In genomic region chr6:31113861-31114539, GRCh38 we compare ENCODE assay signal across 10 cellular contexts. TPM values are rescaled to one million over a fixed set of nuclear protein-coding genes. Genes with fewer than 3 reads are reported as not detected.
DNase-seq lines count a peak whose midpoint lies in the region; ATAC-seq and TF ChIP-seq lines count a peak whose summit lies in the region.
"Had no signal": no experiment of that assay in that cellular context is flagged by ENCODE, and none has a peak within 500 bp of the region (broad histone marks: within the 10 kb centered on the region; RNA-seq: fewer than 3 reads in every experiment).

No MANE protein-coding gene starts in this region.

- no peaks in the 10 kb centered on the region for H3K36me3 Mint-ChIP-seq in immature natural killer cell
- H3K36me3 Mint-ChIP-seq: natural killer cell treated with Interleukin-12 subunit alpha and Interleukin-12 subunit beta and Interleukin-15 and Interleukin-18, amount 100 ng/mL, for 72 hours had no signal

- 68 to 69% methylated on average over 7 of the region's 7 CpGs for WGBS in heart right ventricle, 2 donors

- H3K27me3 Mint-ChIP-seq in immature natural killer cell (ENCODE audit: low read depth in 3 of 3) = peaks cover 0 to 28% (median 5%) of the 10 kb centered on the region in 3 donors

- no peaks in the 10 kb centered on the region for H3K9me3 ChIP-seq in heart right ventricle

- intact Hi-C loops in heart right ventricle (cut with DNase I) = no loop called here

- H3K27me3 ChIP-seq in heart right ventricle = peaks cover 0 to 11% (median 0%) of the 10 kb centered on the region in 7 donors

- no peaks in the 10 kb centered on the region for H3K36me3 ChIP-seq in heart right ventricle

- ATAC-seq in heart right ventricle = peak in 3 of 8 donors; percentile 3 to 12 (median 5)
- no peak for ATAC-seq in omental fat pad (ENCODE audit: low FRiP score)
- ATAC-seq: natural killer cell treated with Interleukin-12 subunit alpha and Interleukin-12 subunit beta and Interleukin-15 and Interleukin-18, amount 100 ng/mL, for 72 hours had no signal

- TF ChIP-seq CTCF in heart right ventricle (IDR thresholded peaks at IDR 0.05) (peak in 1 of 9 donors; percentile 11), omental fat pad (IDR thresholded peaks at IDR 0.05) (no peak)

- peak; percentile 46 for DNase-seq in EL
- no peak for DNase-seq in heart right ventricle
- DNase-seq in smooth muscle cell of the brain vasculature (ENCODE audit: low read depth, low spot score) = peak; percentile 69
- no peak for DNase-seq in omental fat pad (ENCODE audit: low spot score)
- DNase-seq in T-helper 1 cell = no peak
- no peak for DNase-seq in NCI-H2227 (lab: John Stamatoyannopoulos, UW; ENCODE audit: unreplicated experiment)
- no peak for DNase-seq in immature natural killer cell
- DNase-seq: effector memory CD4-positive, alpha-beta T cell had no signal

- no peak overlapping the region for H3K27ac Mint-ChIP-seq in immature natural killer cell
- H3K27ac Mint-ChIP-seq: natural killer cell treated with Interleukin-12 subunit alpha and Interleukin-12 subunit beta and Interleukin-15 and Interleukin-18, amount 100 ng/mL, for 72 hours had no signal

- H3K27ac ChIP-seq in angular gyrus (ENCODE audit: low read depth, low read length) (peak overlapping the region; percentile 19), heart right ventricle (peak overlapping the region; percentile 29 to 80 (median 66))

- H3K4me1 ChIP-seq in heart right ventricle = peaks cover 6 to 53% (median 40%) of the 10 kb centered on the region in 9 donors

- H3K4me1 Mint-ChIP-seq in immature natural killer cell = no peaks in the 10 kb centered on the region

- H3K4me3 ChIP-seq in heart right ventricle = peak overlapping the region in 3 of 10 donors; percentile 21 to 32 (median 25)

- H3K9me3 Mint-ChIP-seq in immature natural killer cell = no peaks in the 10 kb centered on the region
- H3K9me3 Mint-ChIP-seq: natural killer cell treated with Interleukin-12 subunit alpha and Interleukin-12 subunit beta and Interleukin-15 and Interleukin-18, amount 100 ng/mL, for 72 hours had no signal

- H3K4me3 Mint-ChIP-seq in immature natural killer cell = no peak overlapping the region
- H3K4me3 Mint-ChIP-seq: natural killer cell treated with Interleukin-12 subunit alpha and Interleukin-12 subunit beta and Interleukin-15 and Interleukin-18, amount 100 ng/mL, for 72 hours had no signal

RNA-seq across cellular contexts. Expression of gene PSORS1C1, which starts 0.6 kb away (rescaled TPM):
- total RNA-seq in heart right ventricle (1 to 10 TPM in 9 of 10 donors, under 1 TPM in 1; 1.00 to 6.2 (median 3.0) TPM), omental fat pad (1 to 10 TPM in 3 of 4 donors, under 1 TPM in 1; 0.60 to 1.3 (median 1.3) TPM)
- polyA plus RNA-seq in heart right ventricle (1 to 10 TPM in 1 of 2 donors, under 1 TPM in 1; 0.13 to 5.0 TPM), immature natural killer cell (not detected)
- total RNA-seq: natural killer cell treated with Interleukin-12 subunit alpha and Interleukin-12 subunit beta and Interleukin-15 and Interleukin-18, amount 100 ng/mL, for 72 hours had no signal

RNA-seq across cellular contexts. Expression of gene C6orf15, which starts 1.6 kb away (rescaled TPM):
- not detected for total RNA-seq in heart right ventricle
- polyA plus RNA-seq in heart right ventricle = not detected
- total RNA-seq in omental fat pad = not detected
- not detected for polyA plus RNA-seq in immature natural killer cell
- total RNA-seq: natural killer cell treated with Interleukin-12 subunit alpha and Interleukin-12 subunit beta and Interleukin-15 and Interleukin-18, amount 100 ng/mL, for 72 hours had no signal

RNA-seq across cellular contexts. Expression of gene CDSN, which starts 6.2 kb away (rescaled TPM):
- under 1 TPM in 1 of 10 donors, not detected in 9; 0.11 TPM for total RNA-seq in heart right ventricle
- polyA plus RNA-seq in heart right ventricle = under 1 TPM; 0.01 to 0.15 TPM
- total RNA-seq in omental fat pad = not detected
- polyA plus RNA-seq in immature natural killer cell = not detected
- total RNA-seq: natural killer cell treated with Interleukin-12 subunit alpha and Interleukin-12 subunit beta and Interleukin-15 and Interleukin-18, amount 100 ng/mL, for 72 hours had no signal

RNA-seq across cellular contexts. Expression of gene PSORS1C2, which starts 24.9 kb away (rescaled TPM):
- not detected for total RNA-seq in heart right ventricle
- not detected for polyA plus RNA-seq in heart right ventricle
- total RNA-seq in omental fat pad = not detected
- not detected for polyA plus RNA-seq in immature natural killer cell
- total RNA-seq: natural killer cell treated with Interleukin-12 subunit alpha and Interleukin-12 subunit beta and Interleukin-15 and Interleukin-18, amount 100 ng/mL, for 72 hours had no signal

RNA-seq across cellular contexts. Expression of gene CCHCR1, which starts 43.6 kb away (rescaled TPM):
- total RNA-seq in heart right ventricle = 10 to 100 TPM in 7 of 10 donors, 1 to 10 TPM in 3; 8.0 to 15.9 (median 12.5) TPM
- polyA plus RNA-seq in heart right ventricle = 10 to 100 TPM in 1 of 2 donors, 1 to 10 TPM in 1; 9.0 to 11.0 TPM
- 10 to 100 TPM in 1 of 4 donors, 1 to 10 TPM in 3; 4.6 to 21.1 (median 5.0) TPM for total RNA-seq in omental fat pad
- polyA plus RNA-seq in immature natural killer cell = 1 to 10 TPM in 2 of 3 donors, under 1 TPM in 1; 0.42 to 6.1 (median 4.8) TPM

Comparison
In these comparisons a context has a peak if more than half of its experiments do, and no peak if none do; other contexts are left out.
1. DNase-seq: peak in EL (single experiment) and smooth muscle cell of the brain vasculature (single experiment); none in heart right ventricle (0 of 2), omental fat pad (single experiment), T-helper 1 cell (0 of 5), NCI-H2227 (single experiment) and immature natural killer cell (0 of 3).